9 cellular contexts compared by ENCODE assay signal in the genomic region with DNA sequence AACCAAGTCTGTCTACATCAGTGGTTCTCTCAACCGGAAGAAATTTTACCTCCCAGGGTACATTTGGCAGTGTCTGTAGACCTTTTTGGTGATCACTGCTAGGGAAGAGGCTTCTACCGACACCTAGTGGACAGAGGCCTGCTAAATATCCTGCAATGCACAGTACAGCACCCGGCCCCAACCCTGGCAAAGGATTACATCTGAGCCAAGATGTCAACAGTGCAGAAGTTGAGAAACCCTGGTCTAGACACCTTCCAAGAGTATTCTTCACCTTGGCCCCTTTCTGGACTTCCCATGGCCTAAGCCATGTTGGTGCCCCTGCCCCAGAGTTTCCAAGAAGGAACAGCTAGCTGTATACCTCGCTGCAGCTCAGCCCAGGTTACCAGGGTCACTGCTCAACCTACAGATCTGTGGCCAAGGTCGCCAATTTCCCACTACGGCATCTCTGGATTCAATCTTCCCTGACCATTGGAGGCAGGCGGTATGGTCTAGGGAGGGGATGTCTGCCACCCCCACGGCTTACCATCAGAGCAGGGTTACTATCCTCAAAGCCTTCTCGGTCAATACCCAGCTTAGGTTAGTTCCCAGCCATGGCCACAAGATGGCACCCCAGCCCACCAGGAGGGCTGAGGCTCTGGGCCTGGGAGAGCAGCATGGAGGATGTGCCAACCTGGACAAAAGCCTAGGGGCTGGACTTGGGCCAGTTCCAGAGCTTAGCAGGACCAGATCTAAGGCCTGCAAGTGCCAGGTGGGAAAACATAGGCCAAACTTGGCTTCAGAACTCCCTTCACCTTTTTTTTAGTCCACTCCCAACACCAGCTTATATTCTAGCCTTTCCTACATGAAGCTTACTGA. TPM values are rescaled to one million over a fixed set of nuclear protein-coding genes. Genes with fewer than 3 reads are reported as not detected.
DNase-seq lines count a peak whose midpoint lies in the region; ATAC-seq and TF ChIP-seq lines count a peak whose summit lies in the region.
"Had no signal": no experiment of that assay in that cellular context is flagged by ENCODE, and none has a peak within 500 bp of the region (broad histone marks: within the 10 kb centered on the region; RNA-seq: fewer than 3 reads in every experiment).

No MANE protein-coding gene starts in this region.

- peak; percentile 51 for ATAC-seq in CD8-positive, alpha-beta T cell
- ATAC-seq in GM19455 (IDR thresholded peaks at IDR 0.05; ENCODE audit: unreplicated experiment) (peak; percentile 77), HG03571 (IDR thresholded peaks at IDR 0.05; ENCODE audit: unreplicated experiment) (peak; percentile 88)

- H3K27me3 Mint-ChIP-seq in CD8-positive, alpha-beta T cell (ENCODE audit: low read depth): peaks cover 43% of the 10 kb centered on the region
- H3K27me3 Mint-ChIP-seq in activated CD4-positive, alpha-beta T cell treated with anti-CD3 and anti-CD28 coated beads, Interleukin-2, amount 10 ng/mL, durations not matched to agents 7 days and 5 days: peaks cover 53% of the 10 kb centered on the region

- H3K4me3 Mint-ChIP-seq in CD8-positive, alpha-beta T cell: no peak overlapping the region
- no peak overlapping the region for H3K4me3 Mint-ChIP-seq in activated CD4-positive, alpha-beta T cell treated with anti-CD3 and anti-CD28 coated beads, Interleukin-2, amount 10 ng/mL, durations not matched to agents 7 days and 5 days
- H3K4me3 Mint-ChIP-seq: IgD-negative memory B cell had no signal

- H3K36me3 ChIP-seq in CD8-positive, alpha-beta T cell (ENCODE audit: insufficient read depth, low read length): no peaks in the 10 kb centered on the region

- H3K4me1 ChIP-seq in CD8-positive, alpha-beta T cell (ENCODE audit: insufficient read depth, low read length): no peaks in the 10 kb centered on the region

- peaks cover 5% of the 10 kb centered on the region for H3K4me1 Mint-ChIP-seq in CD8-positive, alpha-beta T cell (ENCODE audit: low read depth)
- peaks cover 3% of the 10 kb centered on the region for H3K4me1 Mint-ChIP-seq in activated CD4-positive, alpha-beta T cell treated with anti-CD3 and anti-CD28 coated beads, Interleukin-2, amount 10 ng/mL, durations not matched to agents 7 days and 5 days

- no peaks in the 10 kb centered on the region for H3K9me3 Mint-ChIP-seq in CD8-positive, alpha-beta T cell
- no peaks in the 10 kb centered on the region for H3K9me3 Mint-ChIP-seq in activated CD4-positive, alpha-beta T cell treated with anti-CD3 and anti-CD28 coated beads, Interleukin-2, amount 10 ng/mL, durations not matched to agents 7 days and 5 days
- H3K9me3 Mint-ChIP-seq: IgD-negative memory B cell had no signal

- no peaks in the 10 kb centered on the region for H3K9me3 ChIP-seq in CD8-positive, alpha-beta T cell (ENCODE audit: low read length)

- TF ChIP-seq CTCF in CD8-positive, alpha-beta T cell (IDR thresholded peaks at IDR 0.05): peak; percentile 51
- peak; percentile 59 to 94 (median 86) for TF ChIP-seq CTCF in dorsolateral prefrontal cortex (IDR thresholded peaks at IDR 0.05 in 54 of 56, conservative IDR thresholded peaks at IDR 0.05 in 2 of 56; ENCODE audit: low read depth in 1 of 56, partially characterized antibody in 56 of 56)

- peak in 6 of 7 experiments; percentile 25 to 63 (median 42) for DNase-seq in CD8-positive, alpha-beta T cell
- DNase-seq in NCI-H69 (lab: John Stamatoyannopoulos, UW) (peak; percentile 98), dorsolateral prefrontal cortex (peak; percentile 76 to 99 (median 87)), lung microvascular endothelial cell (ENCODE audit: low read depth in 2 of 2) (peak; percentile 72 to 88)
- peak; percentile 71 for DNase-seq in activated CD4-positive, alpha-beta T cell treated with anti-CD3 and anti-CD28 coated beads, Interleukin-2, amount 10 ng/mL, durations not matched to agents 7 days and 5 days
- peak; percentile 10 to 16 for DNase-seq in stimulated activated CD8-positive, alpha-beta memory T cell treated with anti-CD3 and anti-CD28 coated beads, Interleukin-2, amount 100 ng/mL, for 1 hour (ENCODE audit: low read depth in 2 of 2)

- H3K27me3 ChIP-seq in CD8-positive, alpha-beta T cell (ENCODE audit: insufficient read depth, low read length): peaks cover 3% of the 10 kb centered on the region
- peaks cover 0 to 10% (median 2%) of the 10 kb centered on the region in 45 donors for H3K27me3 ChIP-seq in dorsolateral prefrontal cortex

- H3K36me3 Mint-ChIP-seq in CD8-positive, alpha-beta T cell: no peaks in the 10 kb centered on the region
- H3K36me3 Mint-ChIP-seq in activated CD4-positive, alpha-beta T cell treated with anti-CD3 and anti-CD28 coated beads, Interleukin-2, amount 10 ng/mL, durations not matched to agents 7 days and 5 days (ENCODE audit: low read depth): no peaks in the 10 kb centered on the region

- H3K27ac Mint-ChIP-seq in CD8-positive, alpha-beta T cell: no peak overlapping the region
- no peak overlapping the region for H3K27ac Mint-ChIP-seq in activated CD4-positive, alpha-beta T cell treated with anti-CD3 and anti-CD28 coated beads, Interleukin-2, amount 10 ng/mL, durations not matched to agents 7 days and 5 days
- H3K27ac Mint-ChIP-seq: IgD-negative memory B cell had no signal

- POLR2A ChIA-PET in CD8-positive, alpha-beta T cell (lab: Charles Lee): no interaction called here
- POLR2A ChIA-PET in activated CD4-positive, alpha-beta T cell treated with anti-CD3 and anti-CD28 coated beads, Interleukin-2, amount 10 ng/mL, durations not matched to agents 7 days and 5 days (lab: Charles Lee): no interaction called here

- no peak overlapping the region for H3K27ac ChIP-seq in CD8-positive, alpha-beta T cell (ENCODE audit: low read depth, low read length)
- H3K27ac ChIP-seq in dorsolateral prefrontal cortex: peak overlapping the region in 5 of 59 donors; percentile 3 to 61 (median 50)

- H3K4me3 ChIP-seq in CD8-positive, alpha-beta T cell (ENCODE audit: low read depth, low read length): no peak overlapping the region
- H3K4me3 ChIP-seq in dorsolateral prefrontal cortex: no peak overlapping the region

- intact Hi-C loops in CD8-positive, alpha-beta T cell (cut with DNase I, micrococcal nuclease): loop anchor here in 1 of 2 experiments (1.0 kb wide), 1 partner anchor 249 kb away; no protein-coding TSS in a partner anchor
- intact Hi-C loops in dorsolateral prefrontal cortex (cut with DNase I): loop anchor here (1.0 to 10.0 kb wide), 6 partner anchors 104 to 346 kb away; a partner anchor contains a TSS

- CTCF ChIA-PET in CD8-positive, alpha-beta T cell (lab: Charles Lee): interaction anchor here (0.7 to 4.8 kb wide), 15 partner anchors 10 to 255 kb away, joined by 3 to 33 read pairs (median 3); a partner anchor contains a TSS
- CTCF ChIA-PET in activated CD4-positive, alpha-beta T cell treated with anti-CD3 and anti-CD28 coated beads, Interleukin-2, amount 10 ng/mL, durations not matched to agents 7 days and 5 days (lab: Charles Lee): interaction anchor here (0.6 to 2.2 kb wide), 21 partner anchors 9 to 1503 kb away, joined by 3 to 11 read pairs (median 4); a partner anchor contains a TSS

RNA-seq across cellular contexts. Expression of a gene that starts 3.7 kb away (rescaled TPM):
- not detected for total RNA-seq in CD8-positive, alpha-beta T cell
- not detected for total RNA-seq in activated CD4-positive, alpha-beta T cell treated with anti-CD3 and anti-CD28 coated beads, Interleukin-2, amount 10 ng/mL, durations not matched to agents 7 days and 5 days
- total RNA-seq in dorsolateral prefrontal cortex (100 to 1,000 TPM in 77 of 120 experiments, 10 to 100 TPM in 43; 28.2 to 194 (median 105) TPM), lung microvascular endothelial cell (not detected in 2 replicates)

RNA-seq across cellular contexts. Expression of a gene that starts 11.5 kb away (rescaled TPM):
- not detected for total RNA-seq in CD8-positive, alpha-beta T cell
- total RNA-seq in activated CD4-positive, alpha-beta T cell treated with anti-CD3 and anti-CD28 coated beads, Interleukin-2, amount 10 ng/mL, durations not matched to agents 7 days and 5 days: not detected
- total RNA-seq in dorsolateral prefrontal cortex: under 1 TPM in 13 of 120 experiments, not detected in 107; 0.25 to 0.69 (median 0.31) TPM
- total RNA-seq in lung microvascular endothelial cell: not detected in 2 replicates

Comparison
In these comparisons a context has a peak if more than half of its experiments do, and no peak if none do; other contexts are left out.
1. DNase-seq: peak in every context shown above with its lines; median percentile 98 in NCI-H69; 87 in dorsolateral prefrontal cortex; 80 in lung microvascular endothelial cell; 71 in activated CD4-positive, alpha-beta T cell treated with anti-CD3 and anti-CD28 coated beads, Interleukin-2, amount 10 ng/mL, durations not matched to agents 7 days and 5 days; 42 in CD8-positive, alpha-beta T cell; 13 in stimulated activated CD8-positive, alpha-beta memory T cell treated with anti-CD3 and anti-CD28 coated beads, Interleukin-2, amount 100 ng/mL, for 1 hour.
2. RNA of a gene that starts 3.7 kb away (total RNA-seq): 28.2 to 194 TPM in dorsolateral prefrontal cortex; not detected in CD8-positive, alpha-beta T cell, not detected in activated CD4-positive, alpha-beta T cell treated with anti-CD3 and anti-CD28 coated beads, Interleukin-2, amount 10 ng/mL, durations not matched to agents 7 days and 5 days and not detected in lung microvascular endothelial cell; every median in the first group is over 10 times any median in the second.
3. Peak in every context shown above with its lines, with median percentiles within 50 percentile points of each other: ATAC-seq.